17 cellular contexts compared by ENCODE assay signal in the genomic region with DNA sequence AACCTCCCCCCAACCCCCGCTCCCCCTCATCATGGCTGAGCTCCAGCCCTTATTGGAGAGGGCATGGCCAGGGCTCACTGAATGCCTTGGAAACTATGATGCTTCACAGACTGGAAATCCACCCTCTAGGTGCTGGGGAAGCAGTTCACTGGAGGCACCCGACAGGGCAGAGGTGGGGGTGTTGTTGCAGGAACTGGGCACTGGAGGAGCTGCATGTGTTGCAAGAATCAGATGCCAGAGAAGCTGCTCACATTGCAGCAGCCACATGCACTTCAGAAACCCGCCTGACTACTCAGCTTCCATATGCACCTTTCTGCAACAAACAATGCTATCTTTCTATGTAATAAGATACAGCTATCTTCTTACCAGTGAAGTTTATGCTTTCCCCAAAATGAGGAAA. TPM values are rescaled to one million over a fixed set of nuclear protein-coding genes. Genes with fewer than 3 reads are reported as not detected.
A peak's percentile ranks its signal among the peaks of the same experiment; 100 is the strongest.
DNase-seq lines count a peak whose midpoint lies in the region; ATAC-seq, FAIRE-seq and TF ChIP-seq lines count a peak whose summit lies in the region.
"Had no signal": no experiment of that assay in that cellular context is flagged by ENCODE, and none has a peak within 500 bp of the region (broad histone marks: within the 10 kb centered on the region; RNA-seq: fewer than 3 reads in every experiment).

No MANE protein-coding gene starts in this region.

- no peak overlapping the region for H4K5ac ChIP-seq in mesendoderm (ENCODE audit: low read length)

- H3K4me2 ChIP-seq in Loucy (ENCODE audit: low read depth, low read length, poor library complexity, severe bottlenecking) (no peak overlapping the region), mesendoderm (ENCODE audit: low read length) (no peak overlapping the region)

- no peak overlapping the region for H3K23ac ChIP-seq in mesendoderm (ENCODE audit: low read length)

- H3K4me1 ChIP-seq in Loucy (ENCODE audit: insufficient read depth, low read length, poor library complexity, severe bottlenecking) (peaks cover 6% of the 10 kb centered on the region), adipocyte (ENCODE audit: control insufficient read depth, insufficient read depth, low read length) (peaks cover under 1% of the 10 kb centered on the region), mesendoderm (ENCODE audit: control insufficient read depth, low read depth, low read length) (no peaks in the 10 kb centered on the region), body of pancreas (peaks cover 30% of the 10 kb centered on the region)

- no peak overlapping the region for H2AFZ ChIP-seq in Loucy (ENCODE audit: low read length)

- H3K4me3 ChIP-seq in Loucy (ENCODE audit: low read length, poor library complexity, severe bottlenecking) (no peak overlapping the region), adipocyte (ENCODE audit: low read length) (no peak overlapping the region), mesendoderm (ENCODE audit: low read length) (no peak overlapping the region), body of pancreas (no peak overlapping the region)
- H3K4me3 ChIP-seq: skin epidermis had no signal

- H3K79me1 ChIP-seq in mesendoderm (ENCODE audit: low read length): no peaks in the 10 kb centered on the region

- no peak overlapping the region for H2BK120ac ChIP-seq in mesendoderm (ENCODE audit: low read depth, low read length)

- no peak overlapping the region for H3K9ac ChIP-seq in Loucy (ENCODE audit: low read depth, low read length, poor library complexity, severe bottlenecking)
- no peak overlapping the region for H3K9ac ChIP-seq in adipocyte (ENCODE audit: low read length)
- no peak overlapping the region for H3K9ac ChIP-seq in mesendoderm (ENCODE audit: low read length)

- intact Hi-C loops in body of pancreas (cut with DNase I): no loop called here

- no peaks in the 10 kb centered on the region for H3K9me2 ChIP-seq in Loucy (replicated peaks; ENCODE audit: low read depth, low read length)

- no peak overlapping the region for H2BK5ac ChIP-seq in mesendoderm (ENCODE audit: low read length)

- no peak overlapping the region for H4K8ac ChIP-seq in mesendoderm (ENCODE audit: low read depth, low read length)

- no peaks in the 10 kb centered on the region for H4K20me1 ChIP-seq in Loucy (ENCODE audit: insufficient read depth, low read length, poor library complexity, severe bottlenecking)

- peak; percentile 22 for DNase-seq in SIG-M5 treated with dmso at 0.1 percent for 504 hours (lab: John Stamatoyannopoulos, UW; ENCODE audit: unreplicated experiment)
- no peak for DNase-seq in SIG-M5 (lab: John Stamatoyannopoulos, UW)
- DNase-seq in adipocyte (ENCODE audit: low read depth): peak; percentile 39
- peak; percentile 61 for DNase-seq in mesendoderm
- no peak for DNase-seq in stimulated activated CD4-positive, alpha-beta T cell treated with anti-CD3 and anti-CD28 coated beads, Interleukin-2, amount 100 ng/mL, for 48 hours
- DNase-seq in body of pancreas: no peak
- DNase-seq in H54 (ENCODE audit: insufficient read length, low spot score): no peak
- DNase-seq: activated naive CD4-positive, alpha-beta T cell treated with Interleukin-2 at 50 U/mL for 16 hours; Calu3; NCI-H2107; nucleus accumbens; stimulated activated naive CD8-positive, alpha-beta T cell treated with anti-CD3 and anti-CD28 coated beads, Interleukin-15, amount 100 ng/mL, for 72 hours had no signal

- no CpG with 5 or more reads among the region's 3 CpGs for WGBS in mesendoderm (ENCODE audit: extremely low coverage, insufficient coverage, low lambda C conversion rate)
- WGBS in body of pancreas, 2 donors: 93 to 95% methylated on average over 3 of the region's 3 CpGs

- no peak overlapping the region for H3K18ac ChIP-seq in mesendoderm (ENCODE audit: low read length)

- H3K9me3 ChIP-seq in Loucy (ENCODE audit: insufficient read depth, low read depth, low read length) (no peaks in the 10 kb centered on the region), adipocyte (ENCODE audit: control insufficient read depth, low read length) (no peaks in the 10 kb centered on the region), body of pancreas (no peaks in the 10 kb centered on the region)

- H3K36me3 ChIP-seq in Loucy (ENCODE audit: insufficient read depth, low read length) (no peaks in the 10 kb centered on the region), adipocyte (ENCODE audit: control insufficient read depth, insufficient read depth, low read length, severe bottlenecking) (no peaks in the 10 kb centered on the region), mesendoderm (ENCODE audit: control insufficient read depth, insufficient read depth, low read length) (no peaks in the 10 kb centered on the region), body of pancreas (replicated peaks in 1 of 2; ENCODE audit: insufficient read depth in 1 of 2, low read depth in 2 of 2) (no peaks in the 10 kb centered on the region)

- no peak overlapping the region for H2BK15ac ChIP-seq in mesendoderm (replicated peaks; ENCODE audit: low read depth)

- TF ChIP-seq POLR2A in body of pancreas (IDR thresholded peaks at IDR 0.05): no peak
- no peak for TF ChIP-seq POLR2A in H54 (IDR thresholded peaks at IDR 0.05; ENCODE audit: low read depth, low read length)

- no peak overlapping the region for H2AK5ac ChIP-seq in mesendoderm (ENCODE audit: low read length)

- no peak overlapping the region for H3K4ac ChIP-seq in mesendoderm (ENCODE audit: low read depth, low read length)

- FAIRE-seq in H54 (lab: Jason Lieb, UNC): no peak
- FAIRE-seq: bronchial epithelial cell, endometrium had no signal

- H3K79me2 ChIP-seq in Loucy (ENCODE audit: insufficient read depth, low read length) (no peaks in the 10 kb centered on the region), mesendoderm (ENCODE audit: control insufficient read depth, insufficient read depth, low read length) (no peaks in the 10 kb centered on the region)

- H3F3A ChIP-seq in Loucy (ENCODE audit: low read depth): no peaks in the 10 kb centered on the region

- H3K27ac ChIP-seq in mesendoderm (ENCODE audit: low read depth, low read length): no peak overlapping the region
- H3K27ac ChIP-seq in body of pancreas: no peak overlapping the region
- H3K27ac ChIP-seq: skin epidermis had no signal

- TF ChIP-seq CTCF in Loucy (conservative IDR thresholded peaks at IDR 0.05; ENCODE audit: low read length) (peak; percentile 39; the same call in 1 of the 2 replicates), body of pancreas (IDR thresholded peaks at IDR 0.05) (no peak)

- no peaks in the 10 kb centered on the region for H3K27me3 ChIP-seq in Loucy (ENCODE audit: insufficient read depth, low read length, poor library complexity, severe bottlenecking)
- no peaks in the 10 kb centered on the region for H3K27me3 ChIP-seq in adipocyte (replicated peaks; ENCODE audit: control insufficient read depth, insufficient read depth, low read length)
- no peaks in the 10 kb centered on the region for H3K27me3 ChIP-seq in mesendoderm (ENCODE audit: insufficient read depth, low read length, poor library complexity)
- H3K27me3 ChIP-seq in body of pancreas: no peaks in the 10 kb centered on the region

- no peak overlapping the region for H3K56ac ChIP-seq in mesendoderm (ENCODE audit: low read length)

- no peak for ATAC-seq in body of pancreas
- ATAC-seq: stimulated activated naive CD8-positive, alpha-beta T cell treated with anti-CD3 and anti-CD28 coated beads, Interleukin-15, amount 100 ng/mL, for 72 hours had no signal

RNA-seq across cellular contexts. Expression of a gene that starts 7.9 kb away (rescaled TPM):
- 92.5 TPM for polyA plus RNA-seq in mesendoderm (2013, experiment 1 of 2)
- 90.4 TPM for polyA plus RNA-seq in mesendoderm (2013, experiment 2 of 2)
- 10 to 100 TPM in 1 of 2 donors, under 1 TPM in 1; 0.99 to 10.9 TPM for total RNA-seq in body of pancreas

RNA-seq across cellular contexts. Expression of a gene that starts 56.2 kb away (rescaled TPM):
- polyA plus RNA-seq in mesendoderm (2013, experiment 1 of 2): 0.06 TPM
- 0.07 TPM for polyA plus RNA-seq in mesendoderm (2013, experiment 2 of 2)
- total RNA-seq in body of pancreas: 1 to 10 TPM; 1.3 to 2.3 TPM
- total RNA-seq: Calu3, mononuclear cell had no signal

Comparison
In these comparisons a context has a peak if more than half of its experiments do, and no peak if none do; other contexts are left out.
1. DNase-seq: peak in SIG-M5 treated with dmso at 0.1 percent for 504 hours (single experiment), adipocyte (single experiment) and mesendoderm (single experiment); none in SIG-M5 (single experiment), stimulated activated CD4-positive, alpha-beta T cell treated with anti-CD3 and anti-CD28 coated beads, Interleukin-2, amount 100 ng/mL, for 48 hours (0 of 2), body of pancreas (0 of 4) and H54 (single experiment).